ENCODE assay signal across 1 cellular context in genomic region chr11:75525433-75526191, GRCh38.
TF ChIP-seq lines count a peak whose summit lies in the region.

Gene GDPD5 (minus strand): TSS chr11:75525941. CDS start chr11:75477735, 48,206 bp downstream.

TF ChIP-seq in HCT116, 20 proteins besides CTCF, POLR2A, EP300 and RAD21 (continued from another document):
- TF ChIP-seq ZBTB33 (IDR thresholded peaks at IDR 0.05; ENCODE audit: extremely low read depth, insufficient replicate concordance, low read length) = no peak
- TF ChIP-seq EZH2phosphoT487 (IDR thresholded peaks at IDR 0.05; ENCODE audit: borderline replicate concordance) = no peak
- no peak for TF ChIP-seq ZNF274 (IDR thresholded peaks at IDR 0.05; ENCODE audit: low read depth, low read length)
- TF ChIP-seq JUND (IDR thresholded peaks at IDR 0.05) = no peak
- no peak; the same call in 1 of the 2 replicates for TF ChIP-seq EGR1 (IDR thresholded peaks at IDR 0.05; ENCODE audit: low read depth)
- TF ChIP-seq ATF3 (IDR thresholded peaks at IDR 0.05) = no peak
- TF ChIP-seq MAX (IDR thresholded peaks at IDR 0.05) = 0 out of 2 replicates have a peak, but pooled peaks have one; percentile 55
- no peak for TF ChIP-seq FOSL1 (IDR thresholded peaks at IDR 0.05; ENCODE audit: low read depth)
- peak; percentile 77 for TF ChIP-seq YY1 (IDR thresholded peaks at IDR 0.05; ENCODE audit: extremely low read depth, insufficient replicate concordance, low read depth, low read length)
- peak; percentile 34 for TF ChIP-seq SP1 (IDR thresholded peaks at IDR 0.05; ENCODE audit: low read depth)
- TF ChIP-seq POLR2AphosphoS5 (IDR thresholded peaks at IDR 0.05; ENCODE audit: low read depth, low read length) = peak; percentile 43
- TF ChIP-seq SIN3A (IDR thresholded peaks at IDR 0.05; ENCODE audit: low read depth) = no peak
- TF ChIP-seq CEBPB (IDR thresholded peaks at IDR 0.05; ENCODE audit: low read depth) = no peak
- TF ChIP-seq TCF7L2 (IDR thresholded peaks at IDR 0.05; ENCODE audit: borderline replicate concordance, extremely low read depth, insufficient read depth, insufficient read length) = no peak
- no peak for TF ChIP-seq ELF1 (IDR thresholded peaks at IDR 0.05; ENCODE audit: borderline replicate concordance, low read depth)
- TF ChIP-seq SRF (IDR thresholded peaks at IDR 0.05; ENCODE audit: low read depth) = no peak
- no peak for TF ChIP-seq CBX3 (IDR thresholded peaks at IDR 0.05; ENCODE audit: low read depth)
